ENCODE assay signal across 11 cellular contexts in genomic region chr3:37892917-37893595, GRCh38. TPM values are rescaled to one million over a fixed set of nuclear protein-coding genes. Genes with fewer than 3 reads are reported as not detected.
DNase-seq lines count a peak whose midpoint lies in the region; ATAC-seq and TF ChIP-seq lines count a peak whose summit lies in the region.
"Had no signal": no experiment of that assay in that cellular context is flagged by ENCODE, and none has a peak within 500 bp of the region (broad histone marks: within the 10 kb centered on the region; RNA-seq: fewer than 3 reads in every experiment).

No MANE protein-coding gene starts in this region.

- DNase-seq in SK-MEL-5 (ENCODE audit: low read depth, low spot score), result peak; percentile 92
- peak; percentile 73 for DNase-seq in Right ventricle myocardium superior
- DNase-seq in DMS153 (lab: John Stamatoyannopoulos, UW), result no peak
- DNase-seq in activated T-cell treated with anti-CD3 and anti-CD28 coated beads, Interleukin-2, amount 50 U/mL, for 72 hours, result no peak
- DNase-seq: activated naive CD8-positive, alpha-beta T cell treated with anti-CD3 and anti-CD28 coated beads, Interleukin-2, amount 10 ng/mL, durations not matched to agents 7 days and 5 days; NCI-H526; stimulated activated naive CD4-positive, alpha-beta T cell treated with Interleukin-2 at 50 U/mL for 16 hours had no signal

- H3K27ac ChIP-seq in BLaER1 (no peak overlapping the region), neutrophil (peak overlapping the region; percentile 63)

- no peaks in the 10 kb centered on the region for H3K27me3 Mint-ChIP-seq in activated T-cell treated with anti-CD3 and anti-CD28 coated beads, Interleukin-2, amount 50 U/mL, for 72 hours (ENCODE audit: low read depth)

- no peak for TF ChIP-seq CTCF in neutrophil (IDR thresholded peaks at IDR 0.05)

- no peaks in the 10 kb centered on the region for H3K36me3 Mint-ChIP-seq in activated T-cell treated with anti-CD3 and anti-CD28 coated beads, Interleukin-2, amount 50 U/mL, for 72 hours (ENCODE audit: insufficient read depth in 2 of 2)
- H3K36me3 Mint-ChIP-seq: activated naive CD8-positive, alpha-beta T cell treated with anti-CD3 and anti-CD28 coated beads, Interleukin-2, amount 10 ng/mL, durations not matched to agents 7 days and 5 days had no signal

- no peaks in the 10 kb centered on the region for H3K9me3 ChIP-seq in BLaER1
- no peaks in the 10 kb centered on the region for H3K9me3 ChIP-seq in neutrophil

- no peak overlapping the region for H3K4me3 ChIP-seq in BLaER1
- H3K4me3 ChIP-seq in neutrophil (ENCODE audit: low read depth in 1 of 2, low read length in 1 of 2), result no peak overlapping the region

- H3K27ac Mint-ChIP-seq in activated T-cell treated with anti-CD3 and anti-CD28 coated beads, Interleukin-2, amount 50 U/mL, for 72 hours, result no peak overlapping the region
- H3K27ac Mint-ChIP-seq: activated naive CD8-positive, alpha-beta T cell treated with anti-CD3 and anti-CD28 coated beads, Interleukin-2, amount 10 ng/mL, durations not matched to agents 7 days and 5 days had no signal

- H3K4me1 ChIP-seq in BLaER1 (peaks cover 20% of the 10 kb centered on the region), neutrophil (ENCODE audit: control insufficient read depth in 1 of 2, insufficient read depth in 1 of 2, low read depth in 1 of 2, low read length in 1 of 2) (peaks cover 57 to 84% of the 10 kb centered on the region in 2 experiments)

- H3K4me3 Mint-ChIP-seq in activated T-cell treated with anti-CD3 and anti-CD28 coated beads, Interleukin-2, amount 50 U/mL, for 72 hours, result no peak overlapping the region
- H3K4me3 Mint-ChIP-seq: activated naive CD8-positive, alpha-beta T cell treated with anti-CD3 and anti-CD28 coated beads, Interleukin-2, amount 10 ng/mL, durations not matched to agents 7 days and 5 days had no signal

- in situ Hi-C loops in SK-MEL-5 (cut with HindIII; ENCODE audit: low pct_unique_long_range_greater_than_20kb, low sequenced_read_pairs), result no loop called here

- no peaks in the 10 kb centered on the region for H4K20me1 ChIP-seq in BLaER1

- intact Hi-C loops in Right ventricle myocardium superior (cut with DNase I), result no loop called here

- no peaks in the 10 kb centered on the region for H3K9me3 Mint-ChIP-seq in activated T-cell treated with anti-CD3 and anti-CD28 coated beads, Interleukin-2, amount 50 U/mL, for 72 hours
- H3K9me3 Mint-ChIP-seq: activated naive CD8-positive, alpha-beta T cell treated with anti-CD3 and anti-CD28 coated beads, Interleukin-2, amount 10 ng/mL, durations not matched to agents 7 days and 5 days had no signal

- ATAC-seq in Right ventricle myocardium superior (ENCODE audit: poor library complexity), result peak; percentile 91
- no peak for ATAC-seq in HG03354 (IDR thresholded peaks at IDR 0.05; ENCODE audit: poor library complexity, severe bottlenecking, unreplicated experiment)
- ATAC-seq in activated T-cell treated with anti-CD3 and anti-CD28 coated beads, Interleukin-2, amount 50 U/mL, for 72 hours (replicated peaks in 1 of 2), result no peak
- ATAC-seq in HG03039 (IDR thresholded peaks at IDR 0.05; ENCODE audit: unreplicated experiment), result no peak

- H3K4me1 Mint-ChIP-seq in activated T-cell treated with anti-CD3 and anti-CD28 coated beads, Interleukin-2, amount 50 U/mL, for 72 hours (ENCODE audit: low read depth), result no peaks in the 10 kb centered on the region
- H3K4me1 Mint-ChIP-seq: activated naive CD8-positive, alpha-beta T cell treated with anti-CD3 and anti-CD28 coated beads, Interleukin-2, amount 10 ng/mL, durations not matched to agents 7 days and 5 days had no signal

- H3K36me3 ChIP-seq in BLaER1 (no peaks in the 10 kb centered on the region), neutrophil (no peaks in the 10 kb centered on the region)

- H3K4me2 ChIP-seq in BLaER1, result peak overlapping the region; percentile 27

- no peak overlapping the region for H3K9ac ChIP-seq in BLaER1

- H3K27me3 ChIP-seq in BLaER1, result no peaks in the 10 kb centered on the region
- no peaks in the 10 kb centered on the region for H3K27me3 ChIP-seq in neutrophil

RNA-seq across cellular contexts. Expression of gene CTDSPL, which starts 31.4 kb away (rescaled TPM):
- 15.5 and 16.1 TPM in 2 replicates for total RNA-seq in SK-MEL-5 (2014; rRNA removed; shearing (Covaris generic))
- 17.4 and 17.9 TPM in 2 replicates for polyA plus RNA-seq in SK-MEL-5 (2015; cell fraction: cytosol; rRNA removed)
- polyA plus RNA-seq in SK-MEL-5 (2015; cell fraction: nucleus; rRNA removed), result 12.1 and 17.3 TPM in 2 replicates
- 46.0 TPM for total RNA-seq in Right ventricle myocardium superior
- total RNA-seq in activated T-cell treated with anti-CD3 and anti-CD28 coated beads, Interleukin-2, amount 50 U/mL, for 72 hours, result 1 to 10 TPM; 6.3 to 7.0 TPM

Comparison
In these comparisons a context has a peak if more than half of its experiments do, and no peak if none do; other contexts are left out.
1. DNase-seq: peak in SK-MEL-5 (single experiment) and Right ventricle myocardium superior (single experiment); none in DMS153 (single experiment) and activated T-cell treated with anti-CD3 and anti-CD28 coated beads, Interleukin-2, amount 50 U/mL, for 72 hours (0 of 2).